Comparison of ENCODE assay signal across 23 cellular contexts in genomic region chr9:134942421-134943119, GRCh38. TPM values are rescaled to one million over a fixed set of nuclear protein-coding genes. Genes with fewer than 3 reads are reported as not detected.
A peak's percentile ranks its signal among the peaks of the same experiment; 100 is the strongest.
DNase-seq lines count a peak whose midpoint lies in the region; ATAC-seq and TF ChIP-seq lines count a peak whose summit lies in the region.
"Had no signal": no experiment of that assay in that cellular context is flagged by ENCODE, and none has a peak within 500 bp of the region (broad histone marks: within the 10 kb centered on the region; RNA-seq: fewer than 3 reads in every experiment).

No MANE protein-coding gene starts in this region.

- CTCF ChIA-PET in RWPE1 (lab: Yijun Ruan, JAX): no interaction called here

- H3K27ac ChIP-seq in RWPE1: no peak overlapping the region
- H3K27ac ChIP-seq: cardiac muscle cell, heart left ventricle, lower lobe of right lung, psoas muscle had no signal

- H3K27ac Mint-ChIP-seq in mesothelial cell of epicardium: no peak overlapping the region
- H3K27ac Mint-ChIP-seq: activated CD4-positive, alpha-beta T cell treated with anti-CD3 and anti-CD28 coated beads, Interleukin-2, amount 10 ng/mL, durations not matched to agents 24 days and 14 days; CD4-positive, alpha-beta memory T cell had no signal

- DNase-seq in Daoy (ENCODE audit: low read depth) (peak; percentile 38), RWPE1 (ENCODE audit: low spot score) (peak; percentile 44), fibroblast of peridontal ligament (ENCODE audit: extremely low read depth) (peak; percentile 2), posterior vena cava (ENCODE audit: low spot score) (peak; percentile 62), NAMALWA (ENCODE audit: low spot score) (no peak), mesothelial cell of epicardium (ENCODE audit: low spot score in 2 of 2, unreplicated experiment in 2 of 2) (no peak), glomerular visceral epithelial cell (ENCODE audit: extremely low spot score) (no peak)
- DNase-seq: activated CD4-positive, alpha-beta T cell treated with anti-CD3 and anti-CD28 coated beads, Interleukin-2, amount 10 ng/mL, durations not matched to agents 24 days and 14 days; CD4-positive, alpha-beta memory T cell; DMS153; erythroblast; heart left ventricle; lower lobe of right lung; MG63; NCI-H1694 treated with DMSO at 0.1 percent for 48 hours; NCI-H446 treated with DMSO at 0.1 percent for 48 hours; stimulated activated CD4-positive, alpha-beta T cell treated with anti-CD3 and anti-CD28 coated beads, Interleukin-4, amount 100 ng/mL, for 1 hour; SW 1271 had no signal

- ATAC-seq in HG03378 (IDR thresholded peaks at IDR 0.05; ENCODE audit: unreplicated experiment): no peak
- ATAC-seq: heart left ventricle, lower lobe of right lung, psoas muscle, Right ventricle myocardium inferior had no signal

- intact Hi-C loops in posterior vena cava (cut with DNase I): no loop called here

- peaks cover 8% of the 10 kb centered on the region for H3K27me3 Mint-ChIP-seq in mesothelial cell of epicardium (ENCODE audit: low read depth)
- H3K27me3 Mint-ChIP-seq: activated CD4-positive, alpha-beta T cell treated with anti-CD3 and anti-CD28 coated beads, Interleukin-2, amount 10 ng/mL, durations not matched to agents 24 days and 14 days had no signal

- POLR2A ChIA-PET in RWPE1 (lab: Yijun Ruan, JAX; ENCODE audit: low non-redundant PET): no interaction called here

- H3K9me3 Mint-ChIP-seq in mesothelial cell of epicardium: no peaks in the 10 kb centered on the region
- H3K9me3 Mint-ChIP-seq: activated CD4-positive, alpha-beta T cell treated with anti-CD3 and anti-CD28 coated beads, Interleukin-2, amount 10 ng/mL, durations not matched to agents 24 days and 14 days; CD4-positive, alpha-beta memory T cell had no signal

- H3K4me3 Mint-ChIP-seq in mesothelial cell of epicardium: no peak overlapping the region
- H3K4me3 Mint-ChIP-seq: activated CD4-positive, alpha-beta T cell treated with anti-CD3 and anti-CD28 coated beads, Interleukin-2, amount 10 ng/mL, durations not matched to agents 24 days and 14 days; CD4-positive, alpha-beta memory T cell had no signal

- no peak for TF ChIP-seq CTCF in RWPE1 (conservative IDR thresholded peaks at IDR 0.05; ENCODE audit: low read depth)
- TF ChIP-seq CTCF in mesothelial cell of epicardium (IDR thresholded peaks at IDR 0.05; ENCODE audit: unreplicated experiment): no peak

- no peaks in the 10 kb centered on the region for H3K36me3 Mint-ChIP-seq in mesothelial cell of epicardium
- H3K36me3 Mint-ChIP-seq: CD4-positive, alpha-beta memory T cell had no signal

- peaks cover 21% of the 10 kb centered on the region for H3K4me1 Mint-ChIP-seq in mesothelial cell of epicardium
- H3K4me1 Mint-ChIP-seq: activated CD4-positive, alpha-beta T cell treated with anti-CD3 and anti-CD28 coated beads, Interleukin-2, amount 10 ng/mL, durations not matched to agents 24 days and 14 days; CD4-positive, alpha-beta memory T cell had no signal

RNA-seq across cellular contexts. Expression of gene FCN1, which starts 24.9 kb away (rescaled TPM):
- not detected in 2 replicates for total RNA-seq in Daoy (2014; rRNA removed; shearing (Covaris generic))
- total RNA-seq in posterior vena cava (10 to 100 TPM in 1 of 2 donors, 1 to 10 TPM in 1; 7.1 to 16.5 TPM), mesothelial cell of epicardium (not detected in 3 replicates)
- total RNA-seq: activated CD4-positive, alpha-beta T cell treated with anti-CD3 and anti-CD28 coated beads, Interleukin-2, amount 10 ng/mL, durations not matched to agents 24 days and 14 days; cardiac muscle cell; smooth muscle cell had no signal

Comparison
In these comparisons a context has a peak if more than half of its experiments do, and no peak if none do; other contexts are left out.
1. DNase-seq: peak in Daoy (single experiment), RWPE1 (single experiment), fibroblast of peridontal ligament (single experiment) and posterior vena cava (single experiment); none in NAMALWA (single experiment), mesothelial cell of epicardium (0 of 2) and glomerular visceral epithelial cell (single experiment).